ENCODE assay signal across 28 cellular contexts in the genomic region with DNA sequence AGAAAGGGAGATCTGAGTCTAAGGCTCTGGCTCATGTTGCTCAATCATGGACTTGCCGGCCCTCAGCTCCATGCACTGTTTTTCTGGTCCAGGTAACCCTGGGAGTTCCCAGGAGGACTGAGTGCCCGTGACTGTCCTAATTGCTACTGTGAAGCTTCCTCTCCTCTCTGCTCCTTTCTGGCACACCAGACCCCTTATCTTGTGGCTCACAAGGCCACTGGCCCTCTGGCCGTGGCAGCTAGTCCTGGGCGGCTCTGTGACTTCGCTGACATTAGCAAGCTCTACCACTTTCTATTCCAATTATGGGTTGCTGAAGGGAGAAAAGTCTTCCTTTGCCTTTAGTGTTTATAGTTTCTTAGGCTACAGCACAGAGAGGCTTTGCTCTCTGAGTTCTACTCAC.
DNase-seq lines count a peak whose midpoint lies in the region; ATAC-seq, FAIRE-seq and TF ChIP-seq lines count a peak whose summit lies in the region.
"Had no signal": no experiment of that assay in that cellular context is flagged by ENCODE, and none has a peak within 500 bp of the region (broad histone marks: within the 10 kb centered on the region; RNA-seq: fewer than 3 reads in every experiment).

No MANE protein-coding gene starts in this region.

- H3K27ac ChIP-seq in HepG2 (ENCODE audit: extremely low read length, insufficient read depth, low read length) (no peak overlapping the region), right lobe of liver (no peak overlapping the region), mesendoderm (ENCODE audit: low read depth, low read length) (no peak overlapping the region)
- H3K27ac ChIP-seq: BLaER1 had no signal

- H3K36me3 Mint-ChIP-seq in progenitor cell of endocrine pancreas (ENCODE audit: insufficient read depth): no peaks in the 10 kb centered on the region
- H3K36me3 Mint-ChIP-seq: CD14-positive monocyte; CD4-positive, alpha-beta memory T cell; CD4-positive, CD25-positive, alpha-beta regulatory T cell; CD8-positive, alpha-beta memory T cell had no signal

- H3K23ac ChIP-seq in mesendoderm (ENCODE audit: low read length): no peak overlapping the region

- no peak overlapping the region for H3K4me3 ChIP-seq in HepG2 (replicated peaks in 1 of 3; ENCODE audit: insufficient read depth in 1 of 3, low read depth in 2 of 3, low read length in 3 of 3)
- H3K4me3 ChIP-seq in right lobe of liver: no peak overlapping the region
- H3K4me3 ChIP-seq in mesendoderm (ENCODE audit: low read length): no peak overlapping the region
- H3K4me3 ChIP-seq: BLaER1, GM12878 had no signal

- no peak overlapping the region for H2AFZ ChIP-seq in HepG2 (ENCODE audit: low read length)

- in situ Hi-C loops in HepG2 (cut with HindIII; ENCODE audit: extremely low pct_ligation_motif_present, low pct_unique_long_range_greater_than_20kb): no loop called here

- no peak overlapping the region for H3K9ac ChIP-seq in HepG2 (ENCODE audit: insufficient read depth, low read depth, low read length)
- H3K9ac ChIP-seq in mesendoderm (ENCODE audit: low read length): no peak overlapping the region
- H3K9ac ChIP-seq: BLaER1 had no signal

- H3K36me3 ChIP-seq in HepG2 (replicated peaks in 1 of 2; ENCODE audit: control insufficient read depth in 1 of 2, insufficient read depth in 2 of 2, low read length in 2 of 2) (no peaks in the 10 kb centered on the region), right lobe of liver (no peaks in the 10 kb centered on the region), mesendoderm (ENCODE audit: control insufficient read depth, insufficient read depth, low read length) (no peaks in the 10 kb centered on the region)
- H3K36me3 ChIP-seq: BE2C, BLaER1 had no signal

- 17% methylated on average over 5 of the region's 5 CpGs for WGBS in HepG2 (ENCODE audit: low lambda C conversion rate)
- WGBS in right lobe of liver (ENCODE audit: insufficient coverage, low coverage, low lambda C conversion rate, missing lambda C conversion rate): 66% methylated on average over 5 of the region's 5 CpGs
- WGBS in mesendoderm (ENCODE audit: extremely low coverage, insufficient coverage, low lambda C conversion rate): no CpG with 5 or more reads among the region's 5 CpGs

- BruUV-seq in HepG2 (replicated peaks; lab: Mats Ljungman, UMichigan): no TSS peak

- H4K20me1 ChIP-seq in HepG2 (ENCODE audit: insufficient read depth, low read length): no peaks in the 10 kb centered on the region
- H4K20me1 ChIP-seq: BLaER1 had no signal

- TF ChIP-seq RAD21 in HepG2 (CRISPR knock-in tag; IDR thresholded peaks at IDR 0.05): no peak

- H3K4me3 Mint-ChIP-seq in progenitor cell of endocrine pancreas (ENCODE audit: low read depth): no peak overlapping the region
- H3K4me3 Mint-ChIP-seq: CD14-positive monocyte; CD4-positive, alpha-beta memory T cell; CD4-positive, CD25-positive, alpha-beta regulatory T cell; CD8-positive, alpha-beta memory T cell had no signal

- H3K4me2 ChIP-seq in HepG2 (ENCODE audit: low read depth, low read length) (no peak overlapping the region), mesendoderm (ENCODE audit: low read length) (no peak overlapping the region)
- H3K4me2 ChIP-seq: BLaER1 had no signal

- H3K18ac ChIP-seq in mesendoderm (ENCODE audit: low read length): no peak overlapping the region

- H3K56ac ChIP-seq in mesendoderm (ENCODE audit: low read length): no peak overlapping the region

- CTCF ChIA-PET in HepG2 (lab: Yijun Ruan, JAX; ENCODE audit: low intra/inter-chr PET ratio, low total read pairs): no interaction called here

- intact Hi-C loops in HepG2 (cut with micrococcal nuclease; ENCODE audit: unreplicated experiment): no loop called here
- intact Hi-C loops in right lobe of liver (cut with DNase I): no loop called here

- TF ChIP-seq EP300 in HepG2 (IDR thresholded peaks at IDR 0.05; ENCODE audit: low read depth in 2 of 2, low read length in 2 of 2) (no peak), HepG2 (CRISPR knock-in tag; IDR thresholded peaks at IDR 0.05; ENCODE audit: borderline replicate concordance) (no peak)

- no peak overlapping the region for H2AK5ac ChIP-seq in mesendoderm (ENCODE audit: low read length)

- no peaks in the 10 kb centered on the region for H3K27me3 ChIP-seq in HepG2 (ENCODE audit: control insufficient read depth in 1 of 2, insufficient read depth in 2 of 2, low read length in 2 of 2)
- no peaks in the 10 kb centered on the region for H3K27me3 ChIP-seq in right lobe of liver
- no peaks in the 10 kb centered on the region for H3K27me3 ChIP-seq in mesendoderm (ENCODE audit: insufficient read depth, low read length, poor library complexity)
- H3K27me3 ChIP-seq: BE2C, BLaER1 had no signal

- no peak overlapping the region for H2BK15ac ChIP-seq in mesendoderm (replicated peaks; ENCODE audit: low read depth)

- no peaks in the 10 kb centered on the region for H3K27me3 Mint-ChIP-seq in progenitor cell of endocrine pancreas
- H3K27me3 Mint-ChIP-seq: CD4-positive, alpha-beta memory T cell; CD4-positive, CD25-positive, alpha-beta regulatory T cell had no signal

- no peak overlapping the region for H4K5ac ChIP-seq in mesendoderm (ENCODE audit: low read length)

- no peaks in the 10 kb centered on the region for H3K79me1 ChIP-seq in mesendoderm (ENCODE audit: low read length)

- ATAC-seq in HepG2: no peak
- no peak for ATAC-seq in right lobe of liver
- ATAC-seq: GM12878 had no signal

- DNase-seq in HepG2 (ENCODE audit: low spot score) (no peak), right lobe of liver (no peak), islet precursor cell (peak; percentile 54), progenitor cell of endocrine pancreas (ENCODE audit: low spot score, unreplicated experiment) (no peak), mesendoderm (no peak), RPMI8226 (no peak)
- no peak for DNase-seq in activated T-cell treated with anti-CD3 and anti-CD28 coated beads, Interleukin-2, amount 50 U/mL, for 1 hour
- DNase-seq: 8988T; ACHN; BE2C; C1 segment of cervical spinal cord; CD4-positive, alpha-beta memory T cell; CD4-positive, CD25-positive, alpha-beta regulatory T cell; CD8-positive, alpha-beta memory T cell; COR-L47; DMS 273 treated with DMSO at 0.1 percent for 48 hours; DMS153; DMS53; DMS79; DND-41; EL; GDM1 had no signal

- no peak overlapping the region for H2BK120ac ChIP-seq in mesendoderm (ENCODE audit: low read depth, low read length)

- no peak overlapping the region for H4K8ac ChIP-seq in mesendoderm (ENCODE audit: low read depth, low read length)

- H3K4ac ChIP-seq in mesendoderm (ENCODE audit: low read depth, low read length): no peak overlapping the region

- no peak for TF ChIP-seq CTCF in HepG2 (CRISPR knock-in tag; IDR thresholded peaks at IDR 0.05)
- no peak for TF ChIP-seq CTCF in right lobe of liver (IDR thresholded peaks at IDR 0.05)
- no peak for TF ChIP-seq CTCF in progenitor cell of endocrine pancreas (IDR thresholded peaks at IDR 0.05; ENCODE audit: unreplicated experiment)

- peak overlapping the region; percentile 60 for H3K27ac Mint-ChIP-seq in progenitor cell of endocrine pancreas
- H3K27ac Mint-ChIP-seq: CD4-positive, CD25-positive, alpha-beta regulatory T cell; CD8-positive, alpha-beta memory T cell had no signal

- H2BK5ac ChIP-seq in mesendoderm (ENCODE audit: low read length): no peak overlapping the region

- H3K4me1 ChIP-seq in HepG2 (ENCODE audit: insufficient read depth, low read length): no peaks in the 10 kb centered on the region
- no peaks in the 10 kb centered on the region for H3K4me1 ChIP-seq in right lobe of liver
- H3K4me1 ChIP-seq in mesendoderm (ENCODE audit: control insufficient read depth, low read depth, low read length): no peaks in the 10 kb centered on the region
- H3K4me1 ChIP-seq: BE2C, BLaER1 had no signal

- TF ChIP-seq POLR2A in HepG2 (IDR thresholded peaks at IDR 0.05; ENCODE audit: insufficient read depth in 1 of 2, low read depth in 2 of 2, low read length in 2 of 2): no peak
- no peak for TF ChIP-seq POLR2A in right lobe of liver (IDR thresholded peaks at IDR 0.05)

- POLR2A ChIA-PET in HepG2 (lab: Yijun Ruan, JAX): no interaction called here

- peaks cover 4% of the 10 kb centered on the region for H3K4me1 Mint-ChIP-seq in progenitor cell of endocrine pancreas (ENCODE audit: low read depth)
- H3K4me1 Mint-ChIP-seq: CD14-positive monocyte; CD4-positive, alpha-beta memory T cell; CD4-positive, CD25-positive, alpha-beta regulatory T cell; CD8-positive, alpha-beta memory T cell had no signal

- no peak for FAIRE-seq in HepG2 (lab: Jason Lieb, UNC)
- FAIRE-seq: A204.1, GM12878, GM12892, GM18507 had no signal

- H3K9me3 ChIP-seq in HepG2 (ENCODE audit: low read length) (no peaks in the 10 kb centered on the region), right lobe of liver (no peaks in the 10 kb centered on the region)
- H3K9me3 ChIP-seq: BE2C, BLaER1 had no signal

- H3K9me3 Mint-ChIP-seq in progenitor cell of endocrine pancreas (ENCODE audit: low read depth): peaks cover under 1% of the 10 kb centered on the region

- H3K79me2 ChIP-seq in HepG2 (ENCODE audit: insufficient read depth, low read length) (no peaks in the 10 kb centered on the region), mesendoderm (ENCODE audit: control insufficient read depth, insufficient read depth, low read length) (no peaks in the 10 kb centered on the region)

TF ChIP-seq in HepG2, 621 proteins besides CTCF, POLR2A, EP300 and RAD21:
- TF ChIP-seq ZBTB21 (CRISPR knock-in tag; IDR thresholded peaks at IDR 0.05): no peak
- TF ChIP-seq CEBPB (IDR thresholded peaks at IDR 0.05; ENCODE audit: borderline replicate concordance, low read depth, low read length): 0 out of 2 replicates have a peak, but pooled peaks have one; percentile 3
TF ChIP-seq in HepG2: peak in this region for 1.
